ENCODE assay signal across 20 cellular contexts in the genomic region with DNA sequence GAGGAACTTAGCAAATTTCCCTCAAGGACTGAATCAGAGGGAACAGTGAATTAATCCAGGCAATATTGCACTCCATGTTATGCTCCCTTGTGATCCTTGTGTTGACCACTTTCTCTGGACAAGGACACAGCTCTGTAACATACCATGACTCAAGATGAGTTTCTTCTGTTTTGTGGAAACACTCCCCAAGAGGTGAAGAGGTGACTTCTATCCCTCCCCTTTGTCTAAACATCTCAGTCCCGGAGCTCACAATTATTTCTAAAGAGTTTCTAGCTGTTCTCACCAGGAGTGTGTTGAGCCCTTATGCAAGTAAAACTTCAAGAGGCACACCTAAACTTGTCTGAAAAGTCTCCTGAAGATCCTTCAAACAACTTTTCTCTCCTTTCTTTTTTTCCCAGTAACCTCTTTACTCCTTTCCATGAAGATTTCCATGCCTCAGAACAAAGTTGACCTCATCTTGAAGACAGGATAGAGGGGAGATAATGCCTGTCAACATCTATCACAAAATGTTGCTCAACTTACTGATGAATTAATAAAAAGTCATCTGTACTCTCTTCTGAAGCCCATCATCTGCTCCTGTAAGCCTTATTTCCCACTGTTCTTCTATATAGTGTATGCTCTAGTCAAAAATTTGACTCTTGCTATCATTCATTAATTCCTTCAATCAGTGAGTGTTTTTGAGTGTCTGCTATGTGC.
DNase-seq lines count a peak whose midpoint lies in the region; ATAC-seq and TF ChIP-seq lines count a peak whose summit lies in the region.
"Had no signal": no experiment of that assay in that cellular context is flagged by ENCODE, and none has a peak within 500 bp of the region (broad histone marks: within the 10 kb centered on the region; RNA-seq: fewer than 3 reads in every experiment).

No MANE protein-coding gene starts in this region.

- no peaks in the 10 kb centered on the region for H4K20me1 ChIP-seq in fibroblast of lung (ENCODE audit: control insufficient read depth, extremely low read depth, insufficient read depth, low read length)

- H3K36me3 ChIP-seq in fibroblast of lung (ENCODE audit: control insufficient read depth, insufficient read depth, low read length) (no peaks in the 10 kb centered on the region), prostate gland (no peaks in the 10 kb centered on the region), vagina (no peaks in the 10 kb centered on the region)
- H3K36me3 ChIP-seq: uterus had no signal

- WGBS in prostate gland, result 77% methylated on average over 1 of the region's 1 CpG

- peak overlapping the region; percentile 24 for H2AFZ ChIP-seq in fibroblast of lung (ENCODE audit: low read length)

- peaks cover 7% of the 10 kb centered on the region for H3K4me1 ChIP-seq in fibroblast of lung (ENCODE audit: control insufficient read depth, extremely low read depth, insufficient read depth, low read length)
- H3K4me1 ChIP-seq in prostate gland (replicated peaks), result no peaks in the 10 kb centered on the region
- H3K4me1 ChIP-seq in vagina, result no peaks in the 10 kb centered on the region
- H3K4me1 ChIP-seq: uterus had no signal

- no peak overlapping the region for H3K9ac ChIP-seq in fibroblast of lung (ENCODE audit: insufficient read depth, low read length)

- peak; percentile 59 for DNase-seq in EL
- peak; percentile 32 for DNase-seq in RPMI7951 (ENCODE audit: low read depth)
- DNase-seq in fibroblast of lung (ENCODE audit: low read depth in 2 of 2), result peak; percentile 63 to 81
- no peak for DNase-seq in omental fat pad (ENCODE audit: low spot score)
- DNase-seq in effector CD4-positive, alpha-beta T cell, result no peak
- no peak for DNase-seq in prostate gland (ENCODE audit: low spot score)
- no peak for DNase-seq in vagina (ENCODE audit: extremely low spot score in 2 of 2)
- DNase-seq: activated CD4-positive, alpha-beta T cell treated with anti-CD3 and anti-CD28 coated beads, Interleukin-2, amount 50 U/mL, for 48 hours; activated naive CD4-positive, alpha-beta T cell treated with anti-CD3 and anti-CD28 coated beads, Interleukin-2, amount 10 ng/mL, durations not matched to agents 7 days and 5 days; CD8-positive, alpha-beta T cell; DMS79; hippocampal formation; kidney glomerular epithelial cell; NCI-H2081; nucleus accumbens; small intestine; stimulated activated CD8-positive, alpha-beta memory T cell treated with anti-CD3 and anti-CD28 coated beads, Interleukin-4, amount 100 ng/mL, for 48 hours; substantia nigra; uterus had no signal

- peak overlapping the region; percentile 69 for H3K27ac ChIP-seq in fibroblast of lung (ENCODE audit: insufficient read depth, low read length)
- no peak overlapping the region for H3K27ac ChIP-seq in prostate gland
- H3K27ac ChIP-seq in vagina, result no peak overlapping the region
- H3K27ac ChIP-seq: uterus had no signal

- TF ChIP-seq POLR2A in prostate gland (IDR thresholded peaks at IDR 0.05), result no peak
- TF ChIP-seq POLR2A in vagina (IDR thresholded peaks at IDR 0.05), result no peak

- ATAC-seq in omental fat pad (ENCODE audit: low FRiP score), result peak; percentile 43
- no peak for ATAC-seq in GM19467 (IDR thresholded peaks at IDR 0.05; ENCODE audit: unreplicated experiment)
- ATAC-seq: CD8-positive, alpha-beta T cell had no signal

- TF ChIP-seq CTCF in fibroblast of lung (conservative IDR thresholded peaks at IDR 0.05 in 1 of 2, IDR thresholded peaks at IDR 0.05 in 1 of 2; ENCODE audit: low read depth in 1 of 2, low read length in 2 of 2) (no peak), omental fat pad (IDR thresholded peaks at IDR 0.05) (no peak), prostate gland (IDR thresholded peaks at IDR 0.05) (no peak), vagina (IDR thresholded peaks at IDR 0.05) (no peak)

- intact Hi-C loops in prostate gland (cut with DNase I) (no loop called here), vagina (cut with DNase I) (no loop called here)

- no peaks in the 10 kb centered on the region for H3K9me3 ChIP-seq in fibroblast of lung (ENCODE audit: control insufficient read depth, insufficient read depth, low read depth, low read length)
- H3K9me3 ChIP-seq in prostate gland, result no peaks in the 10 kb centered on the region
- no peaks in the 10 kb centered on the region for H3K9me3 ChIP-seq in vagina
- H3K9me3 ChIP-seq: uterus had no signal

- no peaks in the 10 kb centered on the region for H3K79me2 ChIP-seq in fibroblast of lung (ENCODE audit: control insufficient read depth, insufficient read depth, low read length)

- H3K4me3 ChIP-seq in fibroblast of lung (replicated peaks in 1 of 4; ENCODE audit: control extremely low read depth in 1 of 4, insufficient read depth in 1 of 4, low read depth in 3 of 4, low read length in 4 of 4) (no peak overlapping the region), prostate gland (no peak overlapping the region), vagina (no peak overlapping the region)
- H3K4me3 ChIP-seq: uterus had no signal

- H3K27me3 ChIP-seq in fibroblast of lung (ENCODE audit: control insufficient read depth, insufficient read depth, low read length) (no peaks in the 10 kb centered on the region), prostate gland (replicated peaks; ENCODE audit: insufficient read depth) (no peaks in the 10 kb centered on the region), vagina (no peaks in the 10 kb centered on the region)
- H3K27me3 ChIP-seq: uterus had no signal

- H3K4me2 ChIP-seq in fibroblast of lung (ENCODE audit: extremely low read depth, insufficient read depth, low read length), result no peak overlapping the region

Comparison
In these comparisons a context has a peak if more than half of its experiments do, and no peak if none do; other contexts are left out.
1. DNase-seq: peak in EL (single experiment), RPMI7951 (single experiment) and fibroblast of lung (2 of 2); none in omental fat pad (single experiment), effector CD4-positive, alpha-beta T cell (single experiment), prostate gland (single experiment) and vagina (0 of 2).